In genomic region chr15:81280086-81280485, GRCh38 we compare ENCODE assay signal across 20 cellular contexts. TPM values are rescaled to one million over a fixed set of nuclear protein-coding genes. Genes with fewer than 3 reads are reported as not detected.
DNase-seq lines count a peak whose midpoint lies in the region; ATAC-seq and TF ChIP-seq lines count a peak whose summit lies in the region.
"Had no signal": no experiment of that assay in that cellular context is flagged by ENCODE, and none has a peak within 500 bp of the region (broad histone marks: within the 10 kb centered on the region; RNA-seq: fewer than 3 reads in every experiment).

No MANE protein-coding gene starts in this region.

- H3K27me3 ChIP-seq in CD8-positive, alpha-beta T cell (ENCODE audit: insufficient read depth, low read length), result no peaks in the 10 kb centered on the region
- no peaks in the 10 kb centered on the region for H3K27me3 ChIP-seq in esophagus squamous epithelium
- no peaks in the 10 kb centered on the region for H3K27me3 ChIP-seq in upper lobe of right lung

- TF ChIP-seq POLR2A in esophagus squamous epithelium (IDR thresholded peaks at IDR 0.05), result no peak

- no peaks in the 10 kb centered on the region for H3K9me3 ChIP-seq in CD8-positive, alpha-beta T cell (ENCODE audit: low read length)
- H3K9me3 ChIP-seq in esophagus squamous epithelium (peaks cover 0 to 6% (median 0%) of the 10 kb centered on the region in 3 donors), upper lobe of right lung (no peaks in the 10 kb centered on the region)

- no peak for DNase-seq in CD8-positive, alpha-beta T cell
- DNase-seq in esophagus squamous epithelium (lab: John Stamatoyannopoulos, UW) (no peak), NCI-H1930 (lab: John Stamatoyannopoulos, UW) (no peak), cerebellar cortex (ENCODE audit: low spot score) (no peak), upper lobe of right lung (no peak)
- DNase-seq in naive thymus-derived CD8-positive, alpha-beta T cell, result no peak
- DNase-seq: Calu3; CD8-positive, alpha-beta memory T cell; GOT3; KG1; NCI-H1092 treated with DMSO at 0.1 percent for 48 hours; NCI-H1436 treated with DMSO at 0.1 percent for 48 hours; NCI-H2029; NCI-H226; NCI-H524 treated with DMSO at 0.1 percent for 48 hours; NCI-H82; SHP77 treated with DMSO at 0.1 percent for 48 hours had no signal

- H3K27me3 Mint-ChIP-seq in CD8-positive, alpha-beta T cell (ENCODE audit: low read depth), result no peaks in the 10 kb centered on the region
- H3K27me3 Mint-ChIP-seq in naive thymus-derived CD8-positive, alpha-beta T cell, result no peaks in the 10 kb centered on the region
- H3K27me3 Mint-ChIP-seq: CD8-positive, alpha-beta memory T cell had no signal

- peaks cover 8% of the 10 kb centered on the region for H3K9me3 Mint-ChIP-seq in CD8-positive, alpha-beta T cell
- H3K9me3 Mint-ChIP-seq in naive thymus-derived CD8-positive, alpha-beta T cell, result peaks cover 2 to 15% (median 10%) of the 10 kb centered on the region in 9 donors

- H3K27ac ChIP-seq in C4-2B (peak overlapping the region; percentile 62), esophagus squamous epithelium (peak overlapping the region in 3 of 4 donors; percentile 32 to 67 (median 55)), upper lobe of right lung (no peak overlapping the region)
- H3K27ac ChIP-seq in CD8-positive, alpha-beta T cell (ENCODE audit: low read depth, low read length), result no peak overlapping the region
- H3K27ac ChIP-seq: SK-N-MC had no signal

- no peak for ATAC-seq in CD8-positive, alpha-beta T cell
- ATAC-seq in naive thymus-derived CD8-positive, alpha-beta T cell, result no peak
- ATAC-seq in upper lobe of right lung, result no peak
- ATAC-seq: HCT116 had no signal

- H3K4me1 ChIP-seq in CD8-positive, alpha-beta T cell (ENCODE audit: insufficient read depth, low read length), result peaks cover 60% of the 10 kb centered on the region
- H3K4me1 ChIP-seq in esophagus squamous epithelium (peaks cover 0 to 42% (median 0%) of the 10 kb centered on the region in 3 donors), upper lobe of right lung (peaks cover 3% of the 10 kb centered on the region)

- intact Hi-C loops in CD8-positive, alpha-beta T cell (cut with DNase I, micrococcal nuclease), result no loop called here
- intact Hi-C loops in esophagus squamous epithelium (cut with DNase I), result no loop called here
- intact Hi-C loops in upper lobe of right lung (cut with DNase I), result no loop called here

- CTCF ChIA-PET in CD8-positive, alpha-beta T cell (lab: Charles Lee), result interaction anchor here (0.9 to 22.1 kb wide), 7 partner anchors 14 to 177 kb away, joined by 3 to 498 read pairs (median 10); partner anchors contain the start of gene STARD5

- no peak for TF ChIP-seq CTCF in C4-2B (conservative IDR thresholded peaks at IDR 0.05)
- no peak for TF ChIP-seq CTCF in CD8-positive, alpha-beta T cell (IDR thresholded peaks at IDR 0.05)
- no peak for TF ChIP-seq CTCF in esophagus squamous epithelium (IDR thresholded peaks at IDR 0.05)
- TF ChIP-seq CTCF in upper lobe of right lung (IDR thresholded peaks at IDR 0.05), result no peak

- no peak overlapping the region for H3K4me3 ChIP-seq in CD8-positive, alpha-beta T cell (ENCODE audit: low read depth, low read length)
- H3K4me3 ChIP-seq in esophagus squamous epithelium, result no peak overlapping the region
- H3K4me3 ChIP-seq in upper lobe of right lung, result no peak overlapping the region
- H3K4me3 ChIP-seq: SK-N-MC had no signal

- H3K36me3 Mint-ChIP-seq in CD8-positive, alpha-beta T cell, result peaks cover 9% of the 10 kb centered on the region
- H3K36me3 Mint-ChIP-seq in naive thymus-derived CD8-positive, alpha-beta T cell, result peaks cover 0 to 10% (median 7%) of the 10 kb centered on the region in 3 donors

- POLR2A ChIA-PET in CD8-positive, alpha-beta T cell (lab: Charles Lee), result interaction anchor here (1.1 to 3.8 kb wide), 7 partner anchors 11 to 29 kb away, joined by 3 to 24 read pairs (median 8); no protein-coding TSS in a partner anchor
- POLR2A ChIA-PET in naive thymus-derived CD8-positive, alpha-beta T cell (lab: Charles Lee), result interaction anchor here (1.0 to 16.6 kb wide), 5 partner anchors 11 to 55 kb away, joined by 3 to 491 read pairs (median 4); no protein-coding TSS in a partner anchor

- peak overlapping the region; percentile 45 for H3K27ac Mint-ChIP-seq in CD8-positive, alpha-beta T cell
- peak overlapping the region in 8 of 10 donors; percentile 18 to 80 (median 66) for H3K27ac Mint-ChIP-seq in naive thymus-derived CD8-positive, alpha-beta T cell

- peaks cover 75% of the 10 kb centered on the region for H3K4me1 Mint-ChIP-seq in CD8-positive, alpha-beta T cell (ENCODE audit: low read depth)
- peaks cover 43 to 84% (median 70%) of the 10 kb centered on the region in 4 donors for H3K4me1 Mint-ChIP-seq in naive thymus-derived CD8-positive, alpha-beta T cell

- 80 to 83% methylated on average over 2 of the region's 5 CpGs for WGBS in esophagus squamous epithelium, 2 donors

- no peaks in the 10 kb centered on the region for H3K36me3 ChIP-seq in CD8-positive, alpha-beta T cell (ENCODE audit: insufficient read depth, low read length)
- H3K36me3 ChIP-seq in esophagus squamous epithelium (no peaks in the 10 kb centered on the region), upper lobe of right lung (peaks cover 7% of the 10 kb centered on the region)

- H3K4me3 Mint-ChIP-seq in CD8-positive, alpha-beta T cell, result no peak overlapping the region
- H3K4me3 Mint-ChIP-seq in naive thymus-derived CD8-positive, alpha-beta T cell, result peak overlapping the region in 2 of 10 donors; percentile 36 to 46
- H3K4me3 Mint-ChIP-seq: CD8-positive, alpha-beta memory T cell had no signal

RNA-seq across cellular contexts. Expression of gene STARD5, which starts 43.9 kb away (rescaled TPM):
- 10 to 100 TPM; 13.6 to 14.3 TPM for total RNA-seq in CD8-positive, alpha-beta T cell
- total RNA-seq in esophagus squamous epithelium (10 to 100 TPM; 14.9 to 21.2 (median 17.5) TPM), upper lobe of right lung (5.4 TPM)
- 10 to 100 TPM; 10.8 to 12.8 TPM for total RNA-seq in naive thymus-derived CD8-positive, alpha-beta T cell
- 1 to 10 TPM; 3.8 to 6.9 (median 4.5) TPM for polyA plus RNA-seq in naive thymus-derived CD8-positive, alpha-beta T cell

Comparison
In these comparisons a context has a peak if more than half of its experiments do, and no peak if none do; other contexts are left out.
1. H3K27ac ChIP-seq: peak in C4-2B (single experiment) and esophagus squamous epithelium (3 of 4); none in CD8-positive, alpha-beta T cell (single experiment) and upper lobe of right lung (single experiment).